Comparison of ENCODE assay signal across 1 cellular context in genomic region chr12:10668526-10668925, GRCh38.
TF ChIP-seq lines count a peak whose summit lies in the region.

No MANE protein-coding gene starts in this region.

TF ChIP-seq in GM12878, 131 proteins besides CTCF, POLR2A, EP300 and RAD21:
- TF ChIP-seq SREBF1 (IDR thresholded peaks at IDR 0.05; ENCODE audit: low read length) = no peak
- no peak for TF ChIP-seq SUPT20H (IDR thresholded peaks at IDR 0.05; ENCODE audit: borderline replicate concordance, control insufficient read depth, low read depth, low read length)
- TF ChIP-seq E2F8 (IDR thresholded peaks at IDR 0.05; ENCODE audit: low read depth, partially characterized antibody) = no peak
- TF ChIP-seq ZBTB40 (IDR thresholded peaks at IDR 0.05; ENCODE audit: borderline replicate concordance) = no peak
- TF ChIP-seq HCFC1 (IDR thresholded peaks at IDR 0.05; ENCODE audit: low read length) = no peak
- no peak for TF ChIP-seq ELK1 (IDR thresholded peaks at IDR 0.05; ENCODE audit: low read depth, low read length)
- TF ChIP-seq TCF7 (IDR thresholded peaks at IDR 0.05; ENCODE audit: borderline replicate concordance) = no peak
- no peak for TF ChIP-seq KDM1A (IDR thresholded peaks at IDR 0.05; ENCODE audit: borderline replicate concordance)
- no peak for TF ChIP-seq CEBPB (IDR thresholded peaks at IDR 0.05; ENCODE audit: borderline replicate concordance in 1 of 2, low read depth in 2 of 2, low read length in 2 of 2)
- TF ChIP-seq TCF12 (IDR thresholded peaks at IDR 0.05; ENCODE audit: low read depth, low read length) = no peak
- no peak for TF ChIP-seq REST (IDR thresholded peaks at IDR 0.05; ENCODE audit: low read depth, low read length)
- TF ChIP-seq EED (IDR thresholded peaks at IDR 0.05; ENCODE audit: low read depth) = no peak
- no peak for TF ChIP-seq EGR1 (IDR thresholded peaks at IDR 0.05; ENCODE audit: borderline replicate concordance in 1 of 2, low read depth in 2 of 2, low read length in 2 of 2)
- no peak for TF ChIP-seq TBL1XR1 (IDR thresholded peaks at IDR 0.05; ENCODE audit: low read depth, low read length)
- no peak for TF ChIP-seq ZNF274 (IDR thresholded peaks at IDR 0.05; ENCODE audit: insufficient read depth, insufficient read length)
- no peak for TF ChIP-seq JUND (IDR thresholded peaks at IDR 0.05; ENCODE audit: low read depth, low read length)
- no peak for TF ChIP-seq MYB (IDR thresholded peaks at IDR 0.05; ENCODE audit: borderline replicate concordance, low read depth, low read length)
